ENCODE assay signal across 29 cellular contexts in genomic region chr4:107850438-107850837, GRCh38. TPM values are rescaled to one million over a fixed set of nuclear protein-coding genes. Genes with fewer than 3 reads are reported as not detected.
DNase-seq lines count a peak whose midpoint lies in the region; ATAC-seq, FAIRE-seq and TF ChIP-seq lines count a peak whose summit lies in the region.
"Had no signal": no experiment of that assay in that cellular context is flagged by ENCODE, and none has a peak within 500 bp of the region (broad histone marks: within the 10 kb centered on the region; RNA-seq: fewer than 3 reads in every experiment).

No MANE protein-coding gene starts in this region.

- no peak for DNase-seq in Calu3
- no peak for DNase-seq in HepG2 (ENCODE audit: low spot score)
- DNase-seq in PC-9 = no peak
- DNase-seq: activated CD4-positive, alpha-beta memory T cell treated with anti-CD3 and anti-CD28 coated beads for 36 hours; activated CD8-positive, alpha-beta memory T cell treated with anti-CD3 and anti-CD28 coated beads, Interleukin-2, amount 50 U/mL, for 48 hours; activated naive CD8-positive, alpha-beta T cell treated with anti-CD3 and anti-CD28 coated beads for 36 hours; CD8-positive, alpha-beta T cell; cortex of kidney; DMS 273 treated with DMSO at 0.1 percent for 48 hours; H7; islet precursor cell; left ventricle myocardium superior; naive B cell; NCI-H1105; NCI-H2029; NCI-H524 treated with DMSO at 0.1 percent for 48 hours; ovary; Peyer's patch; SIG-M5; T-helper 9 cell; upper lobe of left lung had no signal

- H3K27me3 ChIP-seq in HepG2 (ENCODE audit: control insufficient read depth in 1 of 2, insufficient read depth in 2 of 2, low read length in 2 of 2) (no peaks in the 10 kb centered on the region), PC-9 (ENCODE audit: insufficient read depth, low read depth) (no peaks in the 10 kb centered on the region)
- H3K27me3 ChIP-seq: ascending aorta, ovary, Peyer's patch, upper lobe of left lung had no signal

- TF ChIP-seq EP300 in HepG2 (IDR thresholded peaks at IDR 0.05; ENCODE audit: low read depth in 2 of 2, low read length in 2 of 2) = no peak
- TF ChIP-seq EP300 in HepG2 (CRISPR knock-in tag; IDR thresholded peaks at IDR 0.05; ENCODE audit: borderline replicate concordance) = no peak

- H3K36me3 Mint-ChIP-seq in Calu3 (ENCODE audit: insufficient read depth, unreplicated experiment) = peaks cover 5% of the 10 kb centered on the region
- H3K36me3 Mint-ChIP-seq: activated CD4-positive, alpha-beta memory T cell treated with anti-CD3 and anti-CD28 coated beads for 36 hours; activated naive CD8-positive, alpha-beta T cell treated with anti-CD3 and anti-CD28 coated beads for 36 hours; CD8-positive, alpha-beta T cell; naive B cell had no signal

- H2AFZ ChIP-seq in HepG2 (ENCODE audit: low read length) (no peak overlapping the region), PC-9 (no peak overlapping the region)

- POLR2A ChIA-PET in HepG2 (lab: Yijun Ruan, JAX) (no interaction called here), PC-9 (lab: Charles Lee; ENCODE audit: unreplicated experiment) (no interaction called here)

- no peaks in the 10 kb centered on the region for H3K79me2 ChIP-seq in HepG2 (ENCODE audit: insufficient read depth, low read length)
- 0 out of 2 replicates have a peak, but pooled peaks cover 4% of the 10 kb centered on the region for H3K79me2 ChIP-seq in PC-9 (ENCODE audit: low read depth)

- no peak overlapping the region for H3K4me3 Mint-ChIP-seq in Calu3 (ENCODE audit: low read depth, unreplicated experiment)
- H3K4me3 Mint-ChIP-seq: activated CD4-positive, alpha-beta memory T cell treated with anti-CD3 and anti-CD28 coated beads for 36 hours; activated naive CD8-positive, alpha-beta T cell treated with anti-CD3 and anti-CD28 coated beads for 36 hours; B cell; CD8-positive, alpha-beta T cell; naive B cell; WTC11 had no signal

- CTCF ChIA-PET in Calu3 (lab: Charles Lee) = no interaction called here
- CTCF ChIA-PET in HepG2 (lab: Yijun Ruan, JAX; ENCODE audit: low intra/inter-chr PET ratio, low total read pairs) = no interaction called here
- CTCF ChIA-PET in PC-9 (lab: Charles Lee) = no interaction called here

- peak; percentile 89 for ATAC-seq in GM18867 (IDR thresholded peaks at IDR 0.05; ENCODE audit: unreplicated experiment)
- peak; percentile 66 for ATAC-seq in HG02678 (IDR thresholded peaks at IDR 0.05; ENCODE audit: unreplicated experiment)
- peak; percentile 79 for ATAC-seq in HG03432 (IDR thresholded peaks at IDR 0.05; ENCODE audit: unreplicated experiment)
- no peak for ATAC-seq in GM21367 (IDR thresholded peaks at IDR 0.05; ENCODE audit: unreplicated experiment)
- ATAC-seq in HepG2 = no peak
- ATAC-seq in HG02884 (IDR thresholded peaks at IDR 0.05; ENCODE audit: unreplicated experiment) = no peak
- ATAC-seq: CD8-positive, alpha-beta T cell; left ventricle myocardium superior; WTC11 had no signal

- no peaks in the 10 kb centered on the region for H3K36me3 ChIP-seq in HepG2 (replicated peaks in 1 of 2; ENCODE audit: control insufficient read depth in 1 of 2, insufficient read depth in 2 of 2, low read length in 2 of 2)
- no peaks in the 10 kb centered on the region for H3K36me3 ChIP-seq in PC-9 (ENCODE audit: low read depth)
- H3K36me3 ChIP-seq: ascending aorta, ovary, Peyer's patch, upper lobe of left lung had no signal

- intact Hi-C loops in Calu3 (cut with micrococcal nuclease; ENCODE audit: unreplicated experiment) (no loop called here), HepG2 (cut with micrococcal nuclease; ENCODE audit: unreplicated experiment) (no loop called here), PC-9 (cut with micrococcal nuclease; ENCODE audit: unreplicated experiment) (no loop called here)

- TF ChIP-seq RAD21 in HepG2 (CRISPR knock-in tag; IDR thresholded peaks at IDR 0.05) = no peak

- no peak overlapping the region for H3K27ac ChIP-seq in HepG2 (ENCODE audit: extremely low read length, insufficient read depth, low read length)
- no peak overlapping the region for H3K27ac ChIP-seq in PC-9
- H3K27ac ChIP-seq: ascending aorta, ovary, Peyer's patch, upper lobe of left lung had no signal

- in situ Hi-C loops in HepG2 (cut with HindIII; ENCODE audit: extremely low pct_ligation_motif_present, low pct_unique_long_range_greater_than_20kb) = no loop called here

- H3K4me3 ChIP-seq in HepG2 (replicated peaks in 1 of 3; ENCODE audit: insufficient read depth in 1 of 3, low read depth in 2 of 3, low read length in 3 of 3) = no peak overlapping the region
- no peak overlapping the region for H3K4me3 ChIP-seq in PC-9
- H3K4me3 ChIP-seq: ascending aorta, ovary, Peyer's patch, upper lobe of left lung had no signal

- H3K4me1 ChIP-seq in HepG2 (ENCODE audit: insufficient read depth, low read length) (no peaks in the 10 kb centered on the region), PC-9 (replicated peaks; ENCODE audit: insufficient read depth) (peaks cover 10% of the 10 kb centered on the region)

- no peaks in the 10 kb centered on the region for H3K27me3 Mint-ChIP-seq in Calu3 (ENCODE audit: unreplicated experiment)

- no peak for FAIRE-seq in HepG2 (lab: Jason Lieb, UNC)

- no peak for TF ChIP-seq CTCF in Calu3 (IDR thresholded peaks at IDR 0.05; ENCODE audit: unreplicated experiment)
- TF ChIP-seq CTCF in HepG2 (CRISPR knock-in tag; IDR thresholded peaks at IDR 0.05) = no peak
- TF ChIP-seq CTCF in PC-9 (conservative IDR thresholded peaks at IDR 0.05) = no peak

- peaks cover 30% of the 10 kb centered on the region for H3K4me1 Mint-ChIP-seq in Calu3 (ENCODE audit: low read depth, unreplicated experiment)
- H3K4me1 Mint-ChIP-seq: activated naive CD8-positive, alpha-beta T cell treated with anti-CD3 and anti-CD28 coated beads for 36 hours; B cell; naive B cell had no signal

- no peaks in the 10 kb centered on the region for H3K9me2 ChIP-seq in PC-9 (ENCODE audit: insufficient read depth)

- no peaks in the 10 kb centered on the region for H4K20me1 ChIP-seq in HepG2 (ENCODE audit: insufficient read depth, low read length)
- no peaks in the 10 kb centered on the region for H4K20me1 ChIP-seq in PC-9 (ENCODE audit: insufficient read depth)

- no peaks in the 10 kb centered on the region for H3F3A ChIP-seq in PC-9 (ENCODE audit: insufficient read depth, low read depth)

- peaks cover 7% of the 10 kb centered on the region for H3K9me3 Mint-ChIP-seq in Calu3 (ENCODE audit: low read depth, unreplicated experiment)

- BruUV-seq in Calu3 (replicated peaks; lab: Mats Ljungman, UMichigan) (no TSS peak), HepG2 (replicated peaks; lab: Mats Ljungman, UMichigan) (no TSS peak), PC-9 (replicated peaks; lab: Mats Ljungman, UMichigan) (no TSS peak)

- 54% methylated on average over 2 of the region's 2 CpGs for WGBS in HepG2 (ENCODE audit: low lambda C conversion rate)

- H3K9ac ChIP-seq in HepG2 (ENCODE audit: insufficient read depth, low read depth, low read length) = no peak overlapping the region

- H3K27ac Mint-ChIP-seq in Calu3 (ENCODE audit: unreplicated experiment) = peak overlapping the region; percentile 34
- H3K27ac Mint-ChIP-seq: activated CD4-positive, alpha-beta memory T cell treated with anti-CD3 and anti-CD28 coated beads for 36 hours; activated naive CD8-positive, alpha-beta T cell treated with anti-CD3 and anti-CD28 coated beads for 36 hours; B cell; CD8-positive, alpha-beta T cell; naive B cell; WTC11 had no signal

- TF ChIP-seq POLR2A in HepG2 (IDR thresholded peaks at IDR 0.05; ENCODE audit: insufficient read depth in 1 of 2, low read depth in 2 of 2, low read length in 2 of 2) = no peak

- H3K4me2 ChIP-seq in HepG2 (ENCODE audit: low read depth, low read length) (no peak overlapping the region), PC-9 (no peak overlapping the region)

- H3K9me3 ChIP-seq in HepG2 (ENCODE audit: low read length) = no peaks in the 10 kb centered on the region
- H3K9me3 ChIP-seq in PC-9 (ENCODE audit: insufficient read depth, low read depth) = no peaks in the 10 kb centered on the region
- H3K9me3 ChIP-seq: ovary, Peyer's patch, upper lobe of left lung had no signal

TF ChIP-seq in HepG2, 621 proteins besides CTCF, POLR2A, EP300 and RAD21 (continues in another document):
- TF ChIP-seq ZNF703 (CRISPR knock-in tag; IDR thresholded peaks at IDR 0.05; ENCODE audit: borderline replicate concordance) (no peak), POLR2AphosphoS2 (IDR thresholded peaks at IDR 0.05; ENCODE audit: low read depth, low read length) (no peak), PCBP2 (optimal IDR thresholded peaks at IDR 0.05; ENCODE audit: low read depth, low read length, poor library complexity, severe bottlenecking) (no peak)

RNA-seq across cellular contexts. Expression of gene SGMS2, which starts 25.7 kb away (rescaled TPM):
- total RNA-seq in Calu3 (2022) (67.2 and 74.7 TPM in 2 replicates), HepG2 (2016; rRNA removed; fragmentation: Illumina TruSeq; extraction: Trizol) (1.2 and 1.3 TPM in 2 replicates), PC-9 (2021) (17.0 and 17.9 TPM in 2 replicates)
- 0.51 and 0.62 TPM in 2 replicates for total RNA-seq in HepG2 (2016; cell fraction: cytosol; rRNA removed; fragmentation: Illumina TruSeq; extraction: Trizol; ENCODE audit: low read depth)
- 1.4 TPM in 2 replicates for total RNA-seq in HepG2 (2016; cell fraction: insoluble cytoplasmic fraction; rRNA removed; fragmentation: Illumina TruSeq; extraction: Trizol)
- 0.72 and 0.99 TPM in 2 replicates for total RNA-seq in HepG2 (2016; cell fraction: membrane; rRNA removed; fragmentation: Illumina TruSeq; extraction: Trizol)
- 1.2 and 1.7 TPM in 2 replicates for total RNA-seq in HepG2 (2016; cell fraction: nucleus; rRNA removed; fragmentation: Illumina TruSeq; extraction: Trizol)
- 1.7 and 2.0 TPM in 2 replicates for polyA plus RNA-seq in HepG2 (2011; rRNA removed)
- 2.0 and 2.5 TPM in 2 replicates for polyA plus RNA-seq in HepG2 (2011; cell fraction: cytosol; rRNA removed)
- 1.00 and 1.9 TPM in 2 replicates for polyA plus RNA-seq in HepG2 (2011; cell fraction: nucleus; rRNA removed)
- polyA plus RNA-seq in HepG2 (2012) = 0.93 TPM in 2 replicates
- 0.08 and 0.22 TPM in 2 replicates for polyA plus RNA-seq in HepG2 (2016; cell fraction: cytosol; fragmentation: Illumina TruSeq; extraction: Trizol; ENCODE audit: low read depth)
- polyA plus RNA-seq in HepG2 (2016; cell fraction: insoluble cytoplasmic fraction; fragmentation: Illumina TruSeq; extraction: Trizol; ENCODE audit: low read depth) = 0.44 and 0.46 TPM in 2 replicates
- 0.29 and 0.37 TPM in 2 replicates for polyA plus RNA-seq in HepG2 (2016; cell fraction: membrane; fragmentation: Illumina TruSeq; extraction: Trizol; ENCODE audit: low read depth)
- 0.57 and 0.93 TPM in 2 replicates for polyA plus RNA-seq in HepG2 (2016; cell fraction: nucleus; fragmentation: Illumina TruSeq; extraction: Trizol; ENCODE audit: insufficient read depth, low read depth)
- polyA minus RNA-seq in HepG2 (2011; rRNA and poly(A)+ RNA removed; ENCODE audit: low replicate concordance) = 9.5 and 44.2 TPM in 2 replicates
- 1.8 and 3.6 TPM in 2 replicates for polyA minus RNA-seq in HepG2 (2011; cell fraction: cytosol; rRNA and poly(A)+ RNA removed)
- 5.3 and 7.5 TPM in 2 replicates for polyA minus RNA-seq in HepG2 (2011; cell fraction: nucleus; rRNA and poly(A)+ RNA removed)
- total RNA-seq: B cell; CD8-positive, alpha-beta T cell had no signal

Comparison
In these comparisons a context has a peak if more than half of its experiments do, and no peak if none do; other contexts are left out.
1. ATAC-seq: peak in GM18867 (single experiment), HG02678 (single experiment) and HG03432 (single experiment); none in GM21367 (single experiment), HepG2 (single experiment) and HG02884 (single experiment).